Comparison of ENCODE assay signal across 18 cellular contexts in genomic region chr18:64693756-64694155, GRCh38.
A peak's percentile ranks its signal among the peaks of the same experiment; 100 is the strongest.
DNase-seq lines count a peak whose midpoint lies in the region; ATAC-seq and TF ChIP-seq lines count a peak whose summit lies in the region.
"Had no signal": no experiment of that assay in that cellular context is flagged by ENCODE, and none has a peak within 500 bp of the region (broad histone marks: within the 10 kb centered on the region; RNA-seq: fewer than 3 reads in every experiment).

No MANE protein-coding gene starts in this region.

- POLR2A ChIA-PET in activated CD4-positive, alpha-beta memory T cell treated with anti-CD3 and anti-CD28 coated beads for 36 hours (lab: Charles Lee): no interaction called here

- no peaks in the 10 kb centered on the region for H3K36me3 ChIP-seq in RWPE2 (ENCODE audit: low read depth)
- H3K36me3 ChIP-seq: BE2C had no signal

- peak; percentile 16 for DNase-seq in HS-5 (ENCODE audit: low read depth)
- DNase-seq in RWPE2 (ENCODE audit: low spot score): no peak
- DNase-seq in astrocyte of the spinal cord (ENCODE audit: low read depth, low spot score): peak; percentile 8
- no peak for DNase-seq in activated CD4-positive, alpha-beta memory T cell treated with anti-CD3 and anti-CD28 coated beads for 36 hours
- no peak for DNase-seq in AG08396 (ENCODE audit: low spot score)
- no peak for DNase-seq in T-helper 2 cell
- DNase-seq: 8988T; BE2C; C1 segment of cervical spinal cord; Calu3; CD4-positive, CD25-positive, alpha-beta regulatory T cell; DMS79 treated with DMSO at 0.1 percent for 48 hours; GF-D8; H7; HFFc6 had no signal

- no peaks in the 10 kb centered on the region for H3K4me1 Mint-ChIP-seq in activated CD4-positive, alpha-beta memory T cell treated with anti-CD3 and anti-CD28 coated beads for 36 hours (ENCODE audit: low read depth)
- H3K4me1 Mint-ChIP-seq: CD4-positive, CD25-positive, alpha-beta regulatory T cell had no signal

- no peaks in the 10 kb centered on the region for H3K27me3 ChIP-seq in RWPE2 (ENCODE audit: insufficient read depth, poor library complexity, severe bottlenecking)
- H3K27me3 ChIP-seq: BE2C had no signal

- H3K9me3 ChIP-seq in RWPE2 (ENCODE audit: severe bottlenecking): no peaks in the 10 kb centered on the region
- H3K9me3 ChIP-seq: BE2C had no signal

- no peaks in the 10 kb centered on the region for H3K27me3 Mint-ChIP-seq in activated CD4-positive, alpha-beta memory T cell treated with anti-CD3 and anti-CD28 coated beads for 36 hours
- H3K27me3 Mint-ChIP-seq: CD4-positive, CD25-positive, alpha-beta regulatory T cell had no signal

- intact Hi-C loops in activated CD4-positive, alpha-beta memory T cell treated with anti-CD3 and anti-CD28 coated beads for 36 hours (cut with micrococcal nuclease): no loop called here

- in situ Hi-C loops in astrocyte of the spinal cord (cut with HindIII; ENCODE audit: low sequenced_read_pairs): no loop called here

- H3K4me3 Mint-ChIP-seq in activated CD4-positive, alpha-beta memory T cell treated with anti-CD3 and anti-CD28 coated beads for 36 hours: no peak overlapping the region
- H3K4me3 Mint-ChIP-seq: CD4-positive, CD25-positive, alpha-beta regulatory T cell; GM23338; HFFc6 had no signal

- no peak overlapping the region for H3K27ac ChIP-seq in RWPE2 (ENCODE audit: poor library complexity, severe bottlenecking)

- no peaks in the 10 kb centered on the region for H3K4me1 ChIP-seq in RWPE2 (ENCODE audit: insufficient read depth, poor library complexity, severe bottlenecking)
- H3K4me1 ChIP-seq: BE2C had no signal

- TF ChIP-seq CTCF in RWPE2 (IDR thresholded peaks at IDR 0.05; ENCODE audit: poor library complexity, severe bottlenecking) (no peak), astrocyte of the spinal cord (IDR thresholded peaks at IDR 0.05; ENCODE audit: low read depth, low read length) (no peak)

- peaks cover 7% of the 10 kb centered on the region for H3K9me3 Mint-ChIP-seq in activated CD4-positive, alpha-beta memory T cell treated with anti-CD3 and anti-CD28 coated beads for 36 hours
- H3K9me3 Mint-ChIP-seq: GM23338 had no signal

- no peaks in the 10 kb centered on the region for H3K36me3 Mint-ChIP-seq in activated CD4-positive, alpha-beta memory T cell treated with anti-CD3 and anti-CD28 coated beads for 36 hours
- H3K36me3 Mint-ChIP-seq: CD4-positive, CD25-positive, alpha-beta regulatory T cell had no signal

- CTCF ChIA-PET in activated CD4-positive, alpha-beta memory T cell treated with anti-CD3 and anti-CD28 coated beads for 36 hours (lab: Charles Lee): no interaction called here

- H3K4me3 ChIP-seq in RWPE2 (ENCODE audit: severe bottlenecking) (no peak overlapping the region), astrocyte of the spinal cord (ENCODE audit: low read depth, low read length) (no peak overlapping the region)
- H3K4me3 ChIP-seq: GM23338 had no signal

- H3K27ac Mint-ChIP-seq in activated CD4-positive, alpha-beta memory T cell treated with anti-CD3 and anti-CD28 coated beads for 36 hours: no peak overlapping the region
- H3K27ac Mint-ChIP-seq: CD4-positive, CD25-positive, alpha-beta regulatory T cell; GM23338; HFFc6 had no signal

- peak; percentile 68 for ATAC-seq in RWPE2 (ENCODE audit: low read depth)
- no peak for ATAC-seq in HG03565 (IDR thresholded peaks at IDR 0.05; ENCODE audit: unreplicated experiment)
- ATAC-seq: GM23338, HCT116 had no signal

Comparison
In these comparisons a context has a peak if more than half of its experiments do, and no peak if none do; other contexts are left out.
1. DNase-seq: peak in HS-5 (single experiment) and astrocyte of the spinal cord (single experiment); none in RWPE2 (single experiment), activated CD4-positive, alpha-beta memory T cell treated with anti-CD3 and anti-CD28 coated beads for 36 hours (single experiment), AG08396 (single experiment) and T-helper 2 cell (0 of 5).